ENCODE assay signal across 9 cellular contexts in the genomic region with DNA sequence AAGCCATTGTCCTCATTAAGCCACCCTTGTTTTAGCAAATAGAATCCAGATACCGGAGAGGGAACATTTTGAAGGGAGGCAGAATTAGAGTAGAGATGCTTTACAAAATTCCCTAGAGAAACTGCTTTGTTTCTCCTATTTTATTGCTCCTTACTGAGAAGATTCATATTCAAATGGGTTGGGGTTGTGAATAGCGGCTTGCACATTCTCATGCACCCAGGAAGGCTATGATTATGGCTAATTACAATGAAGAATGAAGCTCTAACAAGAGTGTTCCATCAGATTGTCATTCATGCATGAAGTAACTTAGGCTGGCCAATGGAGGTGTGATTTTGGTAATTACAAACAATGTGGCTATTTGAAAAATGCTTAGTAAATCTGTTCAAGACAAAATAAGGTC.
A peak's percentile ranks its signal among the peaks of the same experiment; 100 is the strongest.
DNase-seq lines count a peak whose midpoint lies in the region; ATAC-seq lines count a peak whose summit lies in the region.
"Had no signal": no experiment of that assay in that cellular context is flagged by ENCODE, and none has a peak within 500 bp of the region (broad histone marks: within the 10 kb centered on the region; RNA-seq: fewer than 3 reads in every experiment).

No MANE protein-coding gene starts in this region.

- H3K27ac ChIP-seq in layer of hippocampus (ENCODE audit: low read depth, low read length) (peak overlapping the region; percentile 91), substantia nigra (ENCODE audit: low read depth, low read length, poor library complexity, severe bottlenecking) (peak overlapping the region; percentile 95)

- ATAC-seq in HG03025 (IDR thresholded peaks at IDR 0.05; ENCODE audit: low FRiP score, unreplicated experiment) (no peak), esophagus mucosa (no peak)

- no peaks in the 10 kb centered on the region for H3K27me3 ChIP-seq in layer of hippocampus (ENCODE audit: control insufficient read depth, insufficient read depth, low read length)

- peak; percentile 2 for DNase-seq in NCI-H2227 treated with DMSO at 0.1 percent for 48 hours (lab: John Stamatoyannopoulos, UW)
- no peak for DNase-seq in NCI-H2227 (lab: John Stamatoyannopoulos, UW; ENCODE audit: unreplicated experiment)
- DNase-seq in cerebellar cortex (ENCODE audit: low spot score): peak; percentile 9
- no peak for DNase-seq in substantia nigra (lab: John Stamatoyannopoulos, UW)
- no peak for DNase-seq in NCI-H1930 (lab: John Stamatoyannopoulos, UW)
- DNase-seq: MM.1S had no signal

Comparison
In these comparisons a context has a peak if more than half of its experiments do, and no peak if none do; other contexts are left out.
1. DNase-seq: peak in NCI-H2227 treated with DMSO at 0.1 percent for 48 hours (single experiment) and cerebellar cortex (single experiment); none in NCI-H2227 (single experiment), substantia nigra (0 of 49) and NCI-H1930 (0 of 2).